In genomic region chr7:22488643-22489462, GRCh38 we compare ENCODE assay signal across 7 cellular contexts. TPM values are rescaled to one million over a fixed set of nuclear protein-coding genes. Genes with fewer than 3 reads are reported as not detected.
A peak's percentile ranks its signal among the peaks of the same experiment; 100 is the strongest.
DNase-seq lines count a peak whose midpoint lies in the region; ATAC-seq, FAIRE-seq and TF ChIP-seq lines count a peak whose summit lies in the region.

No MANE protein-coding gene starts in this region.

- H3K79me2 ChIP-seq in H1 (ENCODE audit: control insufficient read depth in 1 of 2, insufficient read depth in 2 of 2, low read length in 2 of 2): no peaks in the 10 kb centered on the region

- no peak overlapping the region for H4K91ac ChIP-seq in H1 (replicated peaks; ENCODE audit: insufficient read length, low read length)

- H3K4me1 ChIP-seq in H1 (replicated peaks in 1 of 4; ENCODE audit: control insufficient read depth in 3 of 4, insufficient read depth in 4 of 4, low read length in 3 of 4): peaks cover 4 to 10% (median 8%) of the 10 kb centered on the region in 4 experiments; a peak in 6 of 7 replicates

- no peak overlapping the region for H2BK5ac ChIP-seq in H1 (ENCODE audit: low read depth, low read length)

- intact Hi-C loops in activated CD8-positive, alpha-beta T cell treated with anti-CD3 and anti-CD28 coated beads for 36 hours (cut with micrococcal nuclease): loop anchor here (1.0 kb wide), 1 partner anchor 379 kb away; no protein-coding TSS in a partner anchor

- no peaks in the 10 kb centered on the region for H3K36me3 ChIP-seq in H1 (ENCODE audit: control insufficient read depth in 2 of 4, insufficient read depth in 4 of 4, low read length in 3 of 4)

- H4K20me1 ChIP-seq in H1 (replicated peaks in 1 of 2; ENCODE audit: control insufficient read depth in 1 of 2, insufficient read depth in 2 of 2, low read length in 2 of 2): no peaks in the 10 kb centered on the region

- no peak overlapping the region for H2BK12ac ChIP-seq in H1 (ENCODE audit: low read depth, low read length)

- no peak overlapping the region for H3K27ac Mint-ChIP-seq in activated CD8-positive, alpha-beta T cell treated with anti-CD3 and anti-CD28 coated beads for 36 hours

- no peak overlapping the region for H3K56ac ChIP-seq in H1 (replicated peaks; ENCODE audit: insufficient read length, low read depth, low read length)

- DNase-seq in NCI-H524 (lab: John Stamatoyannopoulos, UW): peak; percentile 54 to 84
- DNase-seq in activated CD8-positive, alpha-beta T cell treated with anti-CD3 and anti-CD28 coated beads for 36 hours: peak; percentile 73
- peak; percentile 57 to 87 for DNase-seq in H1 (ENCODE audit: low read depth in 1 of 2, low spot score in 2 of 2)
- peak; percentile 90 for DNase-seq in middle frontal gyrus (ENCODE audit: extremely low spot score, low spot score)
- peak; percentile 20 for DNase-seq in stimulated activated CD8-positive, alpha-beta memory T cell treated with anti-CD3 and anti-CD28 coated beads, Interleukin-7, amount 100 ng/mL, for 24 hours (ENCODE audit: low read depth)

- H3K4me1 Mint-ChIP-seq in activated CD8-positive, alpha-beta T cell treated with anti-CD3 and anti-CD28 coated beads for 36 hours (ENCODE audit: low read depth): no peaks in the 10 kb centered on the region

- POLR2A ChIA-PET in activated CD8-positive, alpha-beta T cell treated with anti-CD3 and anti-CD28 coated beads for 36 hours (lab: Charles Lee): no interaction called here
- POLR2A ChIA-PET in H1 (lab: Charles Lee; ENCODE audit: partially characterized antibody): no interaction called here

- peak; percentile 71 for ATAC-seq in HG03354 (IDR thresholded peaks at IDR 0.05; ENCODE audit: poor library complexity, severe bottlenecking, unreplicated experiment)
- ATAC-seq in activated CD8-positive, alpha-beta T cell treated with anti-CD3 and anti-CD28 coated beads for 36 hours: peak; percentile 66

- 33% methylated on average over 10 of the region's 10 CpGs; no CpG with 5 or more reads in 1 of the 2 experiments for WGBS in H1 (ENCODE audit: extremely low coverage in 1 of 2, insufficient coverage in 1 of 2, insufficient read length in 1 of 2, insufficient replicate concordance in 2 of 2, low coverage in 1 of 2, low lambda C conversion rate in 2 of 2, missing lambda C conversion rate in 1 of 2), 2 experiments

- no peaks in the 10 kb centered on the region for H3K79me1 ChIP-seq in H1 (ENCODE audit: low read depth, low read length)

- no peaks in the 10 kb centered on the region for H3K9me3 ChIP-seq in H1 (ENCODE audit: insufficient read depth in 2 of 2, low read depth in 1 of 2, low read length in 1 of 2)

- no peak overlapping the region for H2AK5ac ChIP-seq in H1 (ENCODE audit: low read depth, low read length)

- no peak overlapping the region; the same call in 1 of the 2 replicates for H2BK20ac ChIP-seq in H1 (ENCODE audit: low read length)

- H3K9ac ChIP-seq in H1 (replicated peaks in 1 of 4; ENCODE audit: extremely low read depth in 1 of 4, low read depth in 3 of 4, low read length in 3 of 4): no peak overlapping the region

- no peak overlapping the region for H2AFZ ChIP-seq in H1 (ENCODE audit: low read length)

- peak; percentile 86 for TF ChIP-seq CTCF in GM12872 (IDR thresholded peaks at IDR 0.05; ENCODE audit: insufficient read depth, low read depth, low read length)
- TF ChIP-seq CTCF in activated CD8-positive, alpha-beta T cell treated with anti-CD3 and anti-CD28 coated beads for 36 hours (IDR thresholded peaks at IDR 0.05): peak; percentile 94
- TF ChIP-seq CTCF in H1 (IDR thresholded peaks at IDR 0.05; ENCODE audit: control extremely low read depth in 1 of 3, insufficient read depth in 1 of 3, low read depth in 1 of 3, low read length in 3 of 3): peak; percentile 46 to 92 (median 90)

- no peak overlapping the region for H3K4me3 ChIP-seq in H1 (ENCODE audit: extremely low read depth in 1 of 4, insufficient read depth in 2 of 4, low read depth in 3 of 4, low read length in 4 of 4)

- no peak overlapping the region for H3K14ac ChIP-seq in H1 (ENCODE audit: insufficient read length)

- H3K9me3 Mint-ChIP-seq in activated CD8-positive, alpha-beta T cell treated with anti-CD3 and anti-CD28 coated beads for 36 hours: no peaks in the 10 kb centered on the region

- H3K27ac ChIP-seq in H1 (ENCODE audit: low read depth, low read length): no peak overlapping the region

- peak; percentile 95 for FAIRE-seq in H1 (lab: Jason Lieb, UNC)

- TF ChIP-seq RAD21 in H1 (IDR thresholded peaks at IDR 0.05 in 1 of 2, conservative IDR thresholded peaks at IDR 0.05 in 1 of 2; ENCODE audit: low read depth in 2 of 2, low read length in 2 of 2): peak; percentile 98 to 99

- CTCF ChIA-PET in activated CD8-positive, alpha-beta T cell treated with anti-CD3 and anti-CD28 coated beads for 36 hours (lab: Charles Lee): interaction anchor here (0.7 to 3.3 kb wide), 8 partner anchors 20 to 386 kb away, joined by 3 to 23 read pairs (median 5); no protein-coding TSS in a partner anchor
- CTCF ChIA-PET in H1 (lab: Charles Lee; ENCODE audit: partially characterized antibody): interaction anchor here (0.6 to 1.6 kb wide), 4 partner anchors 116 to 405 kb away, joined by 3 to 11 read pairs (median 4); no protein-coding TSS in a partner anchor

- H3K23me2 ChIP-seq in H1 (ENCODE audit: low read depth, low read length): no peaks in the 10 kb centered on the region

- 0 out of 2 replicates have a peak overlapping the region, but pooled peaks have one; percentile 21 for H3K18ac ChIP-seq in H1 (ENCODE audit: extremely low read depth, low read length)

- TF ChIP-seq POLR2A in H1 (IDR thresholded peaks at IDR 0.05; ENCODE audit: control extremely low read depth in 1 of 2, low read depth in 2 of 2, low read length in 2 of 2): no peak

- no peak overlapping the region for H4K8ac ChIP-seq in H1 (ENCODE audit: extremely low read depth, insufficient read depth, low read length)

- H3K4ac ChIP-seq in H1 (replicated peaks; ENCODE audit: insufficient read length, low read depth, low read length): no peak overlapping the region

- H2BK15ac ChIP-seq in H1 (ENCODE audit: low read length): no peak overlapping the region

- no peaks in the 10 kb centered on the region for H3K36me3 Mint-ChIP-seq in activated CD8-positive, alpha-beta T cell treated with anti-CD3 and anti-CD28 coated beads for 36 hours (ENCODE audit: low read depth)

- no peak overlapping the region for H4K5ac ChIP-seq in H1 (ENCODE audit: insufficient read length, low read depth, low read length)

- H3K23ac ChIP-seq in H1 (ENCODE audit: insufficient read length): no peak overlapping the region

- H3K4me2 ChIP-seq in H1 (ENCODE audit: insufficient read depth in 1 of 2, low read depth in 2 of 2, low read length in 2 of 2): peak overlapping the region in 1 of 2 experiments; percentile 5; a peak in 1 of 4 replicates

- H2BK120ac ChIP-seq in H1 (replicated peaks; ENCODE audit: low read depth, low read length): no peak overlapping the region

- peaks cover 4% of the 10 kb centered on the region for H3K27me3 Mint-ChIP-seq in activated CD8-positive, alpha-beta T cell treated with anti-CD3 and anti-CD28 coated beads for 36 hours

- TF ChIP-seq EP300 in H1 (IDR thresholded peaks at IDR 0.05; ENCODE audit: borderline replicate concordance in 1 of 2, low read depth in 2 of 2, low read length in 2 of 2): no peak

- H3K27me3 ChIP-seq in H1 (replicated peaks in 1 of 4; ENCODE audit: control insufficient read depth in 3 of 4, extremely low read depth in 1 of 4, insufficient read depth in 3 of 4, low read length in 3 of 4): no peaks in the 10 kb centered on the region

- no peak overlapping the region for H3K4me3 Mint-ChIP-seq in activated CD8-positive, alpha-beta T cell treated with anti-CD3 and anti-CD28 coated beads for 36 hours

TF ChIP-seq in H1, 55 proteins besides CTCF, POLR2A, EP300 and RAD21 (continues in another document):
- TF ChIP-seq PHF8 (conservative IDR thresholded peaks at IDR 0.05; ENCODE audit: low read depth, low read length): no peak
- TF ChIP-seq TCF12 (IDR thresholded peaks at IDR 0.05; ENCODE audit: low read depth, low read length): no peak
- no peak for TF ChIP-seq KDM4A (IDR thresholded peaks at IDR 0.05; ENCODE audit: low read depth, low read length, severe bottlenecking)
- no peak for TF ChIP-seq NANOG (IDR thresholded peaks at IDR 0.05; ENCODE audit: insufficient read depth, low read depth, low read length, poor library complexity, severe bottlenecking)
- no peak for TF ChIP-seq SAP30 (IDR thresholded peaks at IDR 0.05; ENCODE audit: insufficient read depth, insufficient replicate concordance, low read length)
- no peak for TF ChIP-seq CHD1 (IDR thresholded peaks at IDR 0.05; ENCODE audit: low read depth, low read length)
- TF ChIP-seq EGR1 (IDR thresholded peaks at IDR 0.05; ENCODE audit: borderline replicate concordance, low read depth, low read length): no peak
- TF ChIP-seq TAF7 (optimal IDR thresholded peaks at IDR 0.05; ENCODE audit: borderline replicate concordance, low read depth, low read length): no peak
- peak; percentile 81 for TF ChIP-seq USF2 (IDR thresholded peaks at IDR 0.05; ENCODE audit: low read length)
- TF ChIP-seq SP2 (IDR thresholded peaks at IDR 0.05; ENCODE audit: low read length): no peak
- no peak for TF ChIP-seq TBP (IDR thresholded peaks at IDR 0.05; ENCODE audit: low read depth, low read length)
- TF ChIP-seq SP4 (IDR thresholded peaks at IDR 0.05; ENCODE audit: low read length): no peak

RNA-seq across cellular contexts. Expression of gene STEAP1B, which starts 11.1 kb away (rescaled TPM):
- not detected for total RNA-seq in activated CD8-positive, alpha-beta T cell treated with anti-CD3 and anti-CD28 coated beads for 36 hours
- 8.6 and 8.7 TPM in 2 replicates for total RNA-seq in H1 (2021; fragmentation: NEBNext Ultra II Directional; extraction: Animal tissue kit (Norgen Biotek cat#: 25700))
- 3.8 and 5.4 TPM in 2 replicates for polyA plus RNA-seq in H1 (2011; rRNA removed)
- 5.3 TPM for polyA plus RNA-seq in H1 (2011; cell fraction: cytosol; rRNA removed)
- 3.9 TPM for polyA plus RNA-seq in H1 (2011; cell fraction: nucleus; rRNA removed)
- 4.7 to 6.7 TPM (median 5.3 TPM) in 4 replicates for polyA plus RNA-seq in H1 (2012, experiment 1 of 2)
- polyA plus RNA-seq in H1 (2012, experiment 2 of 2): 1.9 TPM
- polyA plus RNA-seq in H1 (2013, experiment 1 of 2): 12.0 TPM
- 15.7 TPM for polyA plus RNA-seq in H1 (2013, experiment 2 of 2)
- polyA minus RNA-seq in H1 (2011; rRNA and poly(A)+ RNA removed): 6.6 and 8.9 TPM in 2 replicates
- polyA minus RNA-seq in H1 (2011; cell fraction: cytosol; rRNA and poly(A)+ RNA removed): 1.2 TPM
- polyA minus RNA-seq in H1 (2011; cell fraction: nucleus; rRNA and poly(A)+ RNA removed): 12.4 TPM

Comparison
In these comparisons a context has a peak if more than half of its experiments do, and no peak if none do; other contexts are left out.
1. DNase-seq: peak in every context shown above with its lines; median percentile 90 in middle frontal gyrus; 73 in activated CD8-positive, alpha-beta T cell treated with anti-CD3 and anti-CD28 coated beads for 36 hours; 72 in H1; 69 in NCI-H524; 20 in stimulated activated CD8-positive, alpha-beta memory T cell treated with anti-CD3 and anti-CD28 coated beads, Interleukin-7, amount 100 ng/mL, for 24 hours.